In genomic region chr5:77394064-77394716, GRCh38 we compare ENCODE assay signal across 15 cellular contexts.
"Had no signal": no experiment of that assay in that cellular context is flagged by ENCODE, and none has a peak within 500 bp of the region (broad histone marks: within the 10 kb centered on the region; RNA-seq: fewer than 3 reads in every experiment).

No MANE protein-coding gene starts in this region.

- H3K9me3 ChIP-seq: left lung, mucosa of descending colon, ovary, transverse colon had no signal

- H3K27ac Mint-ChIP-seq: activated CD4-positive, alpha-beta T cell treated with anti-CD3 and anti-CD28 coated beads, Interleukin-2, amount 10 ng/mL, durations not matched to agents 7 days and 5 days; activated naive CD8-positive, alpha-beta T cell; naive thymus-derived CD4-positive, alpha-beta T cell had no signal

- DNase-seq: activated CD4-positive, alpha-beta T cell treated with anti-CD3 and anti-CD28 coated beads, Interleukin-2, amount 10 ng/mL, durations not matched to agents 7 days and 5 days; activated gamma-delta T cell treated with Interleukin-2 at 50 U/mL for 16 hours; cortex of kidney; effector CD8-positive, alpha-beta T cell; foreskin melanocyte; left lung; mammary epithelial cell; mucosa of descending colon; naive thymus-derived CD4-positive, alpha-beta T cell; ovary; retina; stimulated activated CD4-positive, alpha-beta T cell treated with anti-CD3 and anti-CD28 coated beads, Interleukin-15, amount 100 ng/mL, for 24 hours; stimulated activated naive CD8-positive, alpha-beta T cell treated with anti-CD3 and anti-CD28 coated beads, Interleukin-15, Interleukin-2, amounts not matched to agents 100 U/mL and 50 U/mL, for 24 hours; transverse colon had no signal

- H3K27ac ChIP-seq: left lung, ovary, transverse colon had no signal

- H3K27me3 Mint-ChIP-seq: activated CD4-positive, alpha-beta T cell treated with anti-CD3 and anti-CD28 coated beads, Interleukin-2, amount 10 ng/mL, durations not matched to agents 7 days and 5 days had no signal

- H3K9me3 Mint-ChIP-seq: activated CD4-positive, alpha-beta T cell treated with anti-CD3 and anti-CD28 coated beads, Interleukin-2, amount 10 ng/mL, durations not matched to agents 7 days and 5 days had no signal

- H3K27me3 ChIP-seq: left lung, ovary, transverse colon had no signal

- H3K36me3 Mint-ChIP-seq: activated naive CD8-positive, alpha-beta T cell; naive thymus-derived CD4-positive, alpha-beta T cell had no signal

- H3K36me3 ChIP-seq: left lung, ovary, transverse colon had no signal

- H3K4me1 ChIP-seq: left lung had no signal

- ATAC-seq: left lung; mucosa of descending colon; naive thymus-derived CD4-positive, alpha-beta T cell; stimulated activated naive CD8-positive, alpha-beta T cell treated with anti-CD3 and anti-CD28 coated beads, Interleukin-15, Interleukin-2, amounts not matched to agents 100 U/mL and 50 U/mL, for 24 hours had no signal

- H3K4me3 Mint-ChIP-seq: activated CD4-positive, alpha-beta T cell treated with anti-CD3 and anti-CD28 coated beads, Interleukin-2, amount 10 ng/mL, durations not matched to agents 7 days and 5 days; activated naive CD8-positive, alpha-beta T cell; naive thymus-derived CD4-positive, alpha-beta T cell had no signal

- H3K4me3 ChIP-seq: left lung, mucosa of descending colon, ovary, transverse colon had no signal
